Comparison of ENCODE assay signal across 21 cellular contexts in the genomic region with DNA sequence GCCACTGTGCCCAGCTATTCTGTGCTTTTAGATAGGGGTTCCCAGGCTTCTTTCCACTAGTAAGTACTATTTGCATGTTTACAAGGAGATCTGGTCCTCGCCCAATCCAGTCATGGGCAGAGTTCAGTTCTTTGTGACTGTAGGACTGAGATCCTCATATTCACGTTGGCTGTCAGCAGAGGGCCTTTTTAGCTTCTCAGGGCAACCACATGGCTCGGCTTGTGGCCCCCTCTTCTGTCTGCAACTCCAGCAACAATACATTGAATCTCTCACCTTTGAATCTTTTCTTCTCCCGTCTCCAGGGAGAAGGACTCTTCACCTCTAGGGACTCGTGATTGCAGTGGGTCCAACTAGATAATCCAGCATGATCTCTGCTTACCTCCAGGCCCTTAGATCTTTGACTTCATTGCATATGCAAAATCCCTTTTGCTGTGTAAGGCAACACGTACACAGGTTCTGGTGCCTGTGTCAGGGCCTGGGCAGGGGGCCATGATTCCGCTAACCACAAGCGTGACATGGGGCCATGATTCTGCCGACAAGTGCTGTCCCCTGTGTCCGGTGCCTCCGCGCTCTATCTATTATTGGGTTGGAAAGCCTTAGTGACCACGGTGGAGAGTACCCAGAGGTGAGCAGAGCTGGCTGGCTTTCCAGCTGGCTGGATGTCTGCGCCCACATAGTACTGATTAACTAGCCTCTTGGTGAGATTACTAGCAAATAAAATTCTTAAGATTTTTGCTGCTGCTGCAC. TPM values are rescaled to one million over a fixed set of nuclear protein-coding genes. Genes with fewer than 3 reads are reported as not detected.
DNase-seq lines count a peak whose midpoint lies in the region; ATAC-seq and TF ChIP-seq lines count a peak whose summit lies in the region.
"Had no signal": no experiment of that assay in that cellular context is flagged by ENCODE, and none has a peak within 500 bp of the region (broad histone marks: within the 10 kb centered on the region; RNA-seq: fewer than 3 reads in every experiment).

No MANE protein-coding gene starts in this region.

- intact Hi-C loops in natural killer cell (cut with micrococcal nuclease) = no loop called here

- H3K4me1 Mint-ChIP-seq in natural killer cell = peaks cover 29 to 30% of the 10 kb centered on the region in 2 donors
- H3K4me1 Mint-ChIP-seq in activated CD8-positive, alpha-beta T cell treated with anti-CD3 and anti-CD28 coated beads, Interleukin-2, amount 10 ng/mL, durations not matched to agents 7 days and 5 days (ENCODE audit: low read depth) = peaks cover 29% of the 10 kb centered on the region
- H3K4me1 Mint-ChIP-seq: WTC11 had no signal

- H3K27ac Mint-ChIP-seq in natural killer cell = no peak overlapping the region
- H3K27ac Mint-ChIP-seq in activated CD8-positive, alpha-beta T cell treated with anti-CD3 and anti-CD28 coated beads, Interleukin-2, amount 10 ng/mL, durations not matched to agents 7 days and 5 days = no peak overlapping the region
- H3K27ac Mint-ChIP-seq: activated T-helper 2 cell treated with anti-CD3 and anti-CD28 coated beads, Interferon-gamma antibody, Interleukin-2, Interleukin-4, amounts not matched to agents 10 μg/mL and 5 μg/mL and 100 μg/mL, durations not matched to agents 14 hours and 24 hours and 36 hours; WTC11 had no signal

- CTCF ChIA-PET in activated CD8-positive, alpha-beta T cell treated with anti-CD3 and anti-CD28 coated beads, Interleukin-2, amount 10 ng/mL, durations not matched to agents 7 days and 5 days (lab: Charles Lee) = interaction anchor here (1.0 to 1.3 kb wide), 3 partner anchors 8 to 138 kb away, joined by 3 read pairs; no protein-coding TSS in a partner anchor

- H3K9me3 Mint-ChIP-seq in natural killer cell = no peaks in the 10 kb centered on the region
- H3K9me3 Mint-ChIP-seq in activated CD8-positive, alpha-beta T cell treated with anti-CD3 and anti-CD28 coated beads, Interleukin-2, amount 10 ng/mL, durations not matched to agents 7 days and 5 days (ENCODE audit: insufficient read depth) = no peaks in the 10 kb centered on the region
- H3K9me3 Mint-ChIP-seq: activated T-helper 2 cell treated with anti-CD3 and anti-CD28 coated beads, Interferon-gamma antibody, Interleukin-2, Interleukin-4, amounts not matched to agents 10 μg/mL and 5 μg/mL and 100 μg/mL, durations not matched to agents 14 hours and 24 hours and 36 hours; WTC11 had no signal

- peak; percentile 61 for DNase-seq in HK-2 (ENCODE audit: unreplicated experiment)
- DNase-seq in kidney glomerular epithelial cell (lab: John Stamatoyannopoulos, UW) = peak; percentile 39
- DNase-seq in activated CD4-positive, CD25-positive, alpha-beta regulatory T cell treated with anti-CD3 and anti-CD28 coated beads, Interleukin-2, amount 50 U/mL, for 72 hours = no peak
- no peak for DNase-seq in natural killer cell
- DNase-seq in activated CD8-positive, alpha-beta T cell treated with anti-CD3 and anti-CD28 coated beads, Interleukin-2, amount 10 ng/mL, durations not matched to agents 7 days and 5 days = no peak
- no peak for DNase-seq in H4 (ENCODE audit: low spot score)
- DNase-seq: NCI-H1694 treated with DMSO at 0.1 percent for 48 hours; NCI-H524; posterior cingulate gyrus; SHP77 treated with DMSO at 0.1 percent for 48 hours; stimulated activated CD4-positive, alpha-beta T cell treated with anti-CD3 and anti-CD28 coated beads, Interleukin-4, amount 100 ng/mL, for 24 hours; stimulated activated CD8-positive, alpha-beta memory T cell treated with anti-CD3 and anti-CD28 coated beads, Interleukin-4, amount 100 ng/mL, for 48 hours; T-helper 2 cell; testis had no signal

- peaks cover 0 to 3% of the 10 kb centered on the region in 2 donors for H3K27me3 Mint-ChIP-seq in natural killer cell (ENCODE audit: low read depth in 2 of 2)
- H3K27me3 Mint-ChIP-seq in activated CD8-positive, alpha-beta T cell treated with anti-CD3 and anti-CD28 coated beads, Interleukin-2, amount 10 ng/mL, durations not matched to agents 7 days and 5 days (ENCODE audit: low read depth) = peaks cover 3% of the 10 kb centered on the region

- ATAC-seq in GM19467 (IDR thresholded peaks at IDR 0.05; ENCODE audit: unreplicated experiment) (peak; percentile 45), natural killer cell (no peak)
- ATAC-seq in activated CD8-positive, alpha-beta T cell treated with anti-CD3 and anti-CD28 coated beads, Interleukin-2, amount 10 ng/mL, durations not matched to agents 7 days and 5 days = no peak
- ATAC-seq: WTC11 had no signal

- TF ChIP-seq CTCF in GM12874 (IDR thresholded peaks at IDR 0.05; ENCODE audit: insufficient read depth, low read depth, low read length) (0 out of 2 replicates have a peak, but pooled peaks have one; percentile 15), natural killer cell (IDR thresholded peaks at IDR 0.05) (no peak)

- no peaks in the 10 kb centered on the region for H3K36me3 Mint-ChIP-seq in natural killer cell
- peaks cover 5% of the 10 kb centered on the region for H3K36me3 Mint-ChIP-seq in activated CD8-positive, alpha-beta T cell treated with anti-CD3 and anti-CD28 coated beads, Interleukin-2, amount 10 ng/mL, durations not matched to agents 7 days and 5 days (ENCODE audit: low read depth)
- H3K36me3 Mint-ChIP-seq: WTC11 had no signal

- no peak overlapping the region for H3K4me3 Mint-ChIP-seq in natural killer cell
- no peak overlapping the region for H3K4me3 Mint-ChIP-seq in activated CD8-positive, alpha-beta T cell treated with anti-CD3 and anti-CD28 coated beads, Interleukin-2, amount 10 ng/mL, durations not matched to agents 7 days and 5 days
- H3K4me3 Mint-ChIP-seq: WTC11 had no signal

- POLR2A ChIA-PET in activated CD8-positive, alpha-beta T cell treated with anti-CD3 and anti-CD28 coated beads, Interleukin-2, amount 10 ng/mL, durations not matched to agents 7 days and 5 days (lab: Charles Lee) = no interaction called here

RNA-seq across cellular contexts. Expression of a gene that starts 5.1 kb away (rescaled TPM):
- total RNA-seq in natural killer cell = under 1 TPM in 1 of 3 donors, not detected in 2; 0.23 TPM
- 1 to 10 TPM; 3.8 to 4.4 TPM for total RNA-seq in activated CD8-positive, alpha-beta T cell treated with anti-CD3 and anti-CD28 coated beads, Interleukin-2, amount 10 ng/mL, durations not matched to agents 7 days and 5 days
- not detected in 2 replicates for total RNA-seq in H4 (2014; rRNA removed; shearing (Covaris generic))
- total RNA-seq: activated T-helper 2 cell treated with anti-CD3 and anti-CD28 coated beads, Interferon-gamma antibody, Interleukin-2, Interleukin-4, amounts not matched to agents 10 μg/mL and 5 μg/mL and 100 μg/mL, durations not matched to agents 14 hours and 24 hours and 36 hours; esophagus muscularis mucosa; MCF 10A; WTC11 had no signal

RNA-seq across cellular contexts. Expression of a gene that starts 29.8 kb away (rescaled TPM):
- total RNA-seq in natural killer cell = under 1 TPM in 1 of 3 donors, not detected in 2; 0.24 TPM
- not detected for total RNA-seq in activated CD8-positive, alpha-beta T cell treated with anti-CD3 and anti-CD28 coated beads, Interleukin-2, amount 10 ng/mL, durations not matched to agents 7 days and 5 days
- not detected in 2 replicates for total RNA-seq in H4 (2014; rRNA removed; shearing (Covaris generic))
- total RNA-seq: activated T-helper 2 cell treated with anti-CD3 and anti-CD28 coated beads, Interferon-gamma antibody, Interleukin-2, Interleukin-4, amounts not matched to agents 10 μg/mL and 5 μg/mL and 100 μg/mL, durations not matched to agents 14 hours and 24 hours and 36 hours; esophagus muscularis mucosa; MCF 10A; skeletal muscle tissue; WTC11 had no signal

Comparison
In these comparisons a context has a peak if more than half of its experiments do, and no peak if none do; other contexts are left out.
1. DNase-seq: peak in HK-2 (single experiment) and kidney glomerular epithelial cell (single experiment); none in activated CD4-positive, CD25-positive, alpha-beta regulatory T cell treated with anti-CD3 and anti-CD28 coated beads, Interleukin-2, amount 50 U/mL, for 72 hours (single experiment), natural killer cell (single experiment), activated CD8-positive, alpha-beta T cell treated with anti-CD3 and anti-CD28 coated beads, Interleukin-2, amount 10 ng/mL, durations not matched to agents 7 days and 5 days (single experiment) and H4 (single experiment).